ENCODE assay signal across 8 cellular contexts in genomic region chr2:173075056-173075780, GRCh38. TPM values are rescaled to one million over a fixed set of nuclear protein-coding genes. Genes with fewer than 3 reads are reported as not detected.
DNase-seq lines count a peak whose midpoint lies in the region; ATAC-seq, FAIRE-seq and TF ChIP-seq lines count a peak whose summit lies in the region.

No MANE protein-coding gene starts in this region.

- H2AFZ ChIP-seq in GM12878 (ENCODE audit: control insufficient read depth, low read depth, low read length) = peak overlapping the region; percentile 87

- H3K9me3 ChIP-seq in GM12878 (replicated peaks; ENCODE audit: control insufficient read depth, insufficient read depth, low read length) (no peaks in the 10 kb centered on the region; the same call in 2 of the 3 replicates), mesodermal cell (ENCODE audit: control insufficient read depth, low read length) (no peaks in the 10 kb centered on the region)

- H3K79me2 ChIP-seq in GM12878 (ENCODE audit: control insufficient read depth, insufficient read depth, low read length) = peaks cover 28% of the 10 kb centered on the region

- no peaks in the 10 kb centered on the region; a peak in 2 of 4 replicates for H3K27me3 ChIP-seq in GM12878 (replicated peaks in 1 of 2; ENCODE audit: control insufficient read depth in 2 of 2, insufficient read depth in 2 of 2, low read length in 1 of 2)

- no TSS peak for BruUV-seq in GM12878 (replicated peaks; lab: Mats Ljungman, UMichigan)

- TF ChIP-seq POLR2A in GM12878 (IDR thresholded peaks at IDR 0.05; ENCODE audit: low read depth, low read length) = no peak

- H3K9ac ChIP-seq in GM12878 (ENCODE audit: control insufficient read depth, insufficient read depth, low read length) = peak overlapping the region; percentile 73

- in situ Hi-C loops in GM12878 (cut with MboI) = no loop called here

- ATAC-seq in HG03103 (IDR thresholded peaks at IDR 0.05; ENCODE audit: low read depth, unreplicated experiment) (peak; percentile 5), GM12878 (no peak), HG03521 (IDR thresholded peaks at IDR 0.05; ENCODE audit: unreplicated experiment) (no peak), HG03520 (IDR thresholded peaks at IDR 0.05; ENCODE audit: unreplicated experiment) (no peak)

- peak overlapping the region; percentile 96 for H3K4me2 ChIP-seq in GM12878 (ENCODE audit: control insufficient read depth, insufficient read depth)

- no peaks in the 10 kb centered on the region for H3K36me3 ChIP-seq in GM12878 (ENCODE audit: control insufficient read depth in 2 of 2, insufficient read depth in 2 of 2, low read length in 1 of 2)
- peaks cover 7% of the 10 kb centered on the region for H3K36me3 ChIP-seq in mesodermal cell (ENCODE audit: control insufficient read depth, insufficient read depth, low read length)

- POLR2A ChIA-PET in GM12878 (lab: Charles Lee) = no interaction called here

- RAD21 ChIA-PET in GM12878 (lab: Charles Lee; ENCODE audit: unreplicated experiment) = no interaction called here

- TF ChIP-seq CTCF in C4-2B (conservative IDR thresholded peaks at IDR 0.05) (no peak), GM12878 (IDR thresholded peaks at IDR 0.05 in 2 of 3, conservative IDR thresholded peaks at IDR 0.05 in 1 of 3; ENCODE audit: control insufficient read depth in 2 of 3, extremely low read depth in 1 of 3, insufficient read depth in 1 of 3, low read depth in 3 of 3, low read length in 3 of 3) (no peak)

- H4K20me1 ChIP-seq in GM12878 (ENCODE audit: control insufficient read depth, insufficient read depth) = no peaks in the 10 kb centered on the region

- H3K4me3 ChIP-seq in GM12878 = peak overlapping the region; percentile 79
- H3K4me3 ChIP-seq in mesodermal cell (ENCODE audit: extremely low read depth, insufficient read depth, low read length, poor library complexity, severe bottlenecking) = peak overlapping the region; percentile 73

- peaks cover 12% of the 10 kb centered on the region for H3K4me1 ChIP-seq in GM12878 (ENCODE audit: control insufficient read depth, insufficient read depth, low read length)
- peaks cover 10% of the 10 kb centered on the region for H3K4me1 ChIP-seq in mesodermal cell (ENCODE audit: control insufficient read depth, insufficient read depth, low read length, poor library complexity, severe bottlenecking)

- 12% methylated on average over 22 of the region's 25 CpGs for WGBS in GM12878 (ENCODE audit: insufficient coverage, insufficient replicate concordance, low lambda C conversion rate, missing lambda C conversion rate)
- WGBS in mesodermal cell (ENCODE audit: insufficient coverage in 2 of 2), 2 experiments = 6 to 24% methylated on average over 7 to 10 of the region's 25 CpGs

- no peak for DNase-seq in GM12878 (ENCODE audit: low read depth, low spot score)
- no peak for DNase-seq in HPDE6-E6E7 (ENCODE audit: extremely low spot score)
- DNase-seq in stimulated activated CD4-positive, alpha-beta T cell treated with anti-CD3 and anti-CD28 coated beads, Interleukin-4, amount 100 ng/mL, for 4 hours = no peak

- no peak for TF ChIP-seq EP300 in GM12878 (IDR thresholded peaks at IDR 0.05; ENCODE audit: borderline replicate concordance in 1 of 2, control insufficient read depth in 1 of 2, low read depth in 2 of 2, low read length in 2 of 2)

- H3K27ac ChIP-seq in C4-2B (peak overlapping the region; percentile 70), GM12878 (ENCODE audit: control insufficient read depth, insufficient read depth) (peak overlapping the region; percentile 91), mesodermal cell (ENCODE audit: low read depth, low read length, severe bottlenecking) (no peak overlapping the region)

- intact Hi-C loops in GM12878 (cut with micrococcal nuclease; ENCODE audit: unreplicated experiment) = loop anchor here (5.0 kb wide), 1 partner anchor 282 kb away; no protein-coding TSS in a partner anchor

- SMC1A ChIA-PET in GM12878 (lab: Charles Lee; ENCODE audit: uncharacterized antibody, unreplicated experiment) = interaction anchor here (0.6 kb wide), 1 partner anchor 208 kb away, joined by 3 read pairs; no protein-coding TSS in a partner anchor

- no peak for FAIRE-seq in GM12878 (lab: Jason Lieb, UNC)

- TF ChIP-seq RAD21 in GM12878 (IDR thresholded peaks at IDR 0.05; ENCODE audit: insufficient read depth, low read depth, low read length) = no peak

- CTCF ChIA-PET in GM12878 (lab: Yijun Ruan, JAX) = no interaction called here

TF ChIP-seq in GM12878, 131 proteins besides CTCF, POLR2A, EP300 and RAD21 (continues in another document):
- TF ChIP-seq ASH2L (IDR thresholded peaks at IDR 0.05; ENCODE audit: borderline replicate concordance, low read depth) = no peak
- TF ChIP-seq CREB1 (IDR thresholded peaks at IDR 0.05; ENCODE audit: low read depth) = no peak
- no peak for TF ChIP-seq HSF1 (IDR thresholded peaks at IDR 0.05; ENCODE audit: low read depth, low read length)
- no peak for TF ChIP-seq STAT3 (IDR thresholded peaks at IDR 0.05; ENCODE audit: low read depth, low read length)
- no peak for TF ChIP-seq NR2C1 (IDR thresholded peaks at IDR 0.05)
- TF ChIP-seq NR2C2 (IDR thresholded peaks at IDR 0.05; ENCODE audit: borderline replicate concordance, control insufficient read depth, insufficient read length, low read depth) = no peak
- TF ChIP-seq, protein P1, sequence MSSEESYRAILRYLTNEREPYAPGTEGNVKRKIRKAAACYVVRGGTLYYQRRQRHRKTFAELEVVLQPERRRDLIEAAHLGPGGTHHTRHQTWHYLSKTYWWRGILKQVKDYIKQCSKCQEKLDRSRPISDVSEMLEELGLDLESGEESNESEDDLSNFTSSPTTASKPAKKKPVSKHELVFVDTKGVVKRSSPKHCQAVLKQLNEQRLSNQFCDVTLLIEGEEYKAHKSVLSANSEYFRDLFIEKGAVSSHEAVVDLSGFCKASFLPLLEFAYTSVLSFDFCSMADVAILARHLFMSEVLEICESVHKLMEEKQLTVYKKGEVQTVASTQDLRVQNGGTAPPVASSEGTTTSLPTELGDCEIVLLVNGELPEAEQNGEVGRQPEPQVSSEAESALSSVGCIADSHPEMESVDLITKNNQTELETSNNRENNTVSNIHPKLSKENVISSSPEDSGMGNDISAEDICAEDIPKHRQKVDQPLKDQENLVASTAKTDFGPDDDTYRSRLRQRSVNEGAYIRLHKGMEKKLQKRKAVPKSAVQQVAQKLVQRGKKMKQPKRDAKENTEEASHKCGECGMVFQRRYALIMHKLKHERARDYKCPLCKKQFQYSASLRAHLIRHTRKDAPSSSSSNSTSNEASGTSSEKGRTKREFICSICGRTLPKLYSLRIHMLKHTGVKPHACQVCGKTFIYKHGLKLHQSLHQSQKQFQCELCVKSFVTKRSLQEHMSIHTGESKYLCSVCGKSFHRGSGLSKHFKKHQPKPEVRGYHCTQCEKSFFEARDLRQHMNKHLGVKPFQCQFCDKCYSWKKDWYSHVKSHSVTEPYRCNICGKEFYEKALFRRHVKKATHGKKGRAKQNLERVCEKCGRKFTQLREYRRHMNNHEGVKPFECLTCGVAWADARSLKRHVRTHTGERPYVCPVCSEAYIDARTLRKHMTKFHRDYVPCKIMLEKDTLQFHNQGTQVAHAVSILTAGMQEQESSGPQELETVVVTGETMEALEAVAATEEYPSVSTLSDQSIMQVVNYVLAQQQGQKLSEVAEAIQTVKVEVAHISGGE (CRISPR knock-in tag; IDR thresholded peaks at IDR 0.05) = no peak
- TF ChIP-seq ZNF274 (IDR thresholded peaks at IDR 0.05; ENCODE audit: insufficient read depth, insufficient read length) = no peak
- no peak for TF ChIP-seq SRF (IDR thresholded peaks at IDR 0.05; ENCODE audit: low read depth in 2 of 2, low read length in 2 of 2)

RNA-seq across cellular contexts. Expression of gene MAP3K20, which starts 0.4 kb away (rescaled TPM):
- 5.8 and 6.5 TPM in 2 replicates for total RNA-seq in GM12878 (2013; cell fraction: nucleolus; rRNA removed)
- total RNA-seq in GM12878 (2014; rRNA removed) = 2.3 TPM in 2 replicates
- total RNA-seq in GM12878 (2014; rRNA removed; fragmentation: Illumina TruSeq; extraction: Trizol) = 2.4 and 2.7 TPM in 2 replicates
- 2.2 and 3.4 TPM in 2 replicates for total RNA-seq in GM12878 (2021)
- 5.3 TPM for polyA plus RNA-seq in GM12878 (2011; ENCODE audit: low read depth)
- polyA plus RNA-seq in GM12878 (2011; rRNA removed) = 0.04 and 0.06 TPM in 2 replicates
- polyA plus RNA-seq in GM12878 (2011; cell fraction: cytosol; rRNA removed) = under 0.01 and 0.03 TPM in 2 replicates
- 0.04 TPM in 1 of 2 replicates, not detected in the other for polyA plus RNA-seq in GM12878 (2011; cell fraction: nucleus; rRNA removed)
- polyA plus RNA-seq in GM12878 (2012) = 7.0 and 8.4 TPM in 2 replicates
- 2.2 and 2.3 TPM in 2 replicates for polyA plus RNA-seq in GM12878 (2014; fragmentation: Illumina TruSeq; extraction: Trizol)
- polyA plus RNA-seq in GM12878 (2014; fragmentation: Nextera tagmentation; extraction: Ambion mirVana) = 1 to 10 TPM in 1 of 2 experiments, under 1 TPM in 1; 0.84 to 1.0 TPM
- polyA plus RNA-seq in GM12878 (2014; rRNA removed) = 1.2 and 1.3 TPM in 2 replicates
- 1 to 10 TPM; 3.3 to 5.6 TPM for polyA plus RNA-seq in GM12878 (2016; fragmentation: Nextera tagmentation; extraction: Ambion mirVana)
- polyA minus RNA-seq in GM12878 (2011; rRNA and poly(A)+ RNA removed) = 0.22 TPM in 1 of 2 replicates, not detected in the other
- polyA minus RNA-seq in GM12878 (2011; cell fraction: cytosol; rRNA and poly(A)+ RNA removed) = 0.27 TPM in 1 of 2 replicates, not detected in the other
- polyA minus RNA-seq in GM12878 (2011; cell fraction: nucleus; rRNA and poly(A)+ RNA removed) = 0.19 and 0.48 TPM in 2 replicates
- polyA plus RNA-seq in mesodermal cell (2013, experiment 1 of 2) = 24.4 TPM
- 23.1 TPM for polyA plus RNA-seq in mesodermal cell (2013, experiment 2 of 2)
